1 cellular context compared by ENCODE assay signal in genomic region chr20:50453533-50453932, GRCh38.
A peak's percentile ranks its signal among the peaks of the same experiment; 100 is the strongest.
TF ChIP-seq lines count a peak whose summit lies in the region.

No MANE protein-coding gene starts in this region.

TF ChIP-seq in HepG2, 621 proteins besides CTCF, POLR2A, EP300 and RAD21 (continued from another document):
- TF ChIP-seq ZNF609 (CRISPR knock-in tag; IDR thresholded peaks at IDR 0.05; ENCODE audit: borderline replicate concordance) (no peak), HDAC6 (IDR thresholded peaks at IDR 0.05; ENCODE audit: low read depth, low read length) (no peak), SAFB2 (CRISPR knock-in tag; IDR thresholded peaks at IDR 0.05; ENCODE audit: borderline replicate concordance, low read depth) (0 out of 2 replicates have a peak, but pooled peaks have one; percentile 65), ZNF687 (CRISPR knock-in tag; IDR thresholded peaks at IDR 0.05) (peak; percentile 5; the same call in 1 of the 2 replicates)
